Comparison of ENCODE assay signal across 12 cellular contexts in the genomic region with DNA sequence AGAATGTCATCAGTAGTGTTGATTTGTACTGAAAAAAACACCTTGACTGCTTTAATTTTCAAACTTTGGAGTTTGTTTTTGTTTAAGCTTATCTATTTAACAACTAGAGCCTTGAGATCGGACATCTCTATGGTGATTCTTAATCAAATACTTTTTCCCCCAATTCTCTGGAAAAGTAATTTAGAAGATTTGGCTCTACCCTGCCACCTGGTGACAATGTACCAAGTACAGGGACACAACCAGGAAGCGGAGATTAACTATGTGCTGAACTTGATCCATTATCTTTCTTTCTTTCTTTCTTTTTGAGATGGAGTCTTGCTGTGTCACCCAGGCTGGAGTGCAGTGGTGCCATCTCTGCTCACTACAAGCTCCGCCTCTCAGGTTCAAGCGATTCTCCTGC. TPM values are rescaled to one million over a fixed set of nuclear protein-coding genes. Genes with fewer than 3 reads are reported as not detected.
DNase-seq lines count a peak whose midpoint lies in the region; ATAC-seq, FAIRE-seq and TF ChIP-seq lines count a peak whose summit lies in the region.
"Had no signal": no experiment of that assay in that cellular context is flagged by ENCODE, and none has a peak within 500 bp of the region (broad histone marks: within the 10 kb centered on the region; RNA-seq: fewer than 3 reads in every experiment).

No MANE protein-coding gene starts in this region.

- peak; percentile 8 for DNase-seq in ELR (ENCODE audit: low read depth)
- no peak for DNase-seq in PC-9
- no peak for DNase-seq in epithelial cell of proximal tubule (ENCODE audit: low read depth)
- no peak for DNase-seq in pancreas
- DNase-seq in stimulated activated effector memory CD8-positive, alpha-beta T cell treated with anti-CD3 and anti-CD28 coated beads, Interleukin-12 subunit alpha, Interleukin-12 subunit beta, amount 100 ng/mL, for 72 hours (ENCODE audit: low spot score in 2 of 2): no peak
- DNase-seq in dedifferentiated amniotic fluid mesenchymal stem cell (ENCODE audit: extremely low spot score): no peak
- DNase-seq in activated CD4-positive, alpha-beta T cell treated with anti-CD3 and anti-CD28 coated beads for 48 hours: no peak
- no peak for DNase-seq in KG1 (lab: John Stamatoyannopoulos, UW)
- DNase-seq: natural killer cell, NCI-H1048, SJCRH30 had no signal

- no peaks in the 10 kb centered on the region for H3K36me3 Mint-ChIP-seq in stimulated activated effector memory CD8-positive, alpha-beta T cell treated with anti-CD3 and anti-CD28 coated beads, Interleukin-12 subunit alpha, Interleukin-12 subunit beta, amount 100 ng/mL, for 72 hours

- H3F3A ChIP-seq in PC-9 (ENCODE audit: insufficient read depth, low read depth): peaks cover 21% of the 10 kb centered on the region

- peak in 3 of 4 donors; percentile 53 to 62 (median 58) for ATAC-seq in pancreas
- ATAC-seq in stimulated activated effector memory CD8-positive, alpha-beta T cell treated with anti-CD3 and anti-CD28 coated beads, Interleukin-12 subunit alpha, Interleukin-12 subunit beta, amount 100 ng/mL, for 72 hours: no peak
- ATAC-seq: natural killer cell had no signal

- peaks cover 12% of the 10 kb centered on the region for H3K4me1 Mint-ChIP-seq in stimulated activated effector memory CD8-positive, alpha-beta T cell treated with anti-CD3 and anti-CD28 coated beads, Interleukin-12 subunit alpha, Interleukin-12 subunit beta, amount 100 ng/mL, for 72 hours
- H3K4me1 Mint-ChIP-seq: natural killer cell had no signal

- H3K27me3 ChIP-seq in PC-9 (ENCODE audit: insufficient read depth, low read depth) (no peaks in the 10 kb centered on the region), pancreas (no peaks in the 10 kb centered on the region)
- H3K27me3 ChIP-seq: SJCRH30 had no signal

- H4K20me1 ChIP-seq in PC-9 (ENCODE audit: insufficient read depth): no peaks in the 10 kb centered on the region

- H3K4me1 ChIP-seq in PC-9 (replicated peaks; ENCODE audit: insufficient read depth): peaks cover 25% of the 10 kb centered on the region
- no peaks in the 10 kb centered on the region for H3K4me1 ChIP-seq in pancreas
- H3K4me1 ChIP-seq: SJCRH30 had no signal

- intact Hi-C loops in PC-9 (cut with micrococcal nuclease; ENCODE audit: unreplicated experiment) (no loop called here), pancreas (cut with DNase I) (loop anchor here in 1 of 3 donors (10.0 kb wide), 1 partner anchor 91 kb away; no protein-coding TSS in a partner anchor)

- H3K9me3 Mint-ChIP-seq in stimulated activated effector memory CD8-positive, alpha-beta T cell treated with anti-CD3 and anti-CD28 coated beads, Interleukin-12 subunit alpha, Interleukin-12 subunit beta, amount 100 ng/mL, for 72 hours: no peaks in the 10 kb centered on the region
- H3K9me3 Mint-ChIP-seq: natural killer cell had no signal

- TF ChIP-seq CTCF in PC-9 (conservative IDR thresholded peaks at IDR 0.05) (peak; percentile 45; the same call in 1 of the 2 replicates), epithelial cell of proximal tubule (conservative IDR thresholded peaks at IDR 0.05; ENCODE audit: low read depth, low read length) (peak; percentile 43), pancreas (IDR thresholded peaks at IDR 0.05) (peak in 1 of 4 donors; percentile 18)

- H3K36me3 ChIP-seq in PC-9 (ENCODE audit: low read depth): peaks cover 13% of the 10 kb centered on the region; the same call in 1 of the 2 replicates
- no peaks in the 10 kb centered on the region for H3K36me3 ChIP-seq in pancreas
- H3K36me3 ChIP-seq: SJCRH30 had no signal

- H3K27ac ChIP-seq in PC-9 (peak overlapping the region; percentile 83), pancreas (no peak overlapping the region)
- H3K27ac ChIP-seq: SJCRH30 had no signal

- no peak overlapping the region for H3K27ac Mint-ChIP-seq in stimulated activated effector memory CD8-positive, alpha-beta T cell treated with anti-CD3 and anti-CD28 coated beads, Interleukin-12 subunit alpha, Interleukin-12 subunit beta, amount 100 ng/mL, for 72 hours
- H3K27ac Mint-ChIP-seq: activated T-helper 1 cell treated with anti-CD3 and anti-CD28 coated beads, Interleukin-12 subunit alpha, Interleukin-12 subunit beta, Interleukin-2, Interleukin-4 antibody, amounts not matched to agents 30 ng/mL and 10 ng/mL and 1 ng/mL, durations not matched to agents 14 hours and 24 hours and 36 hours; natural killer cell had no signal

- FAIRE-seq in pancreas (lab: Jason Lieb, UNC): no peak

- H3K9me2 ChIP-seq in PC-9 (ENCODE audit: insufficient read depth): no peaks in the 10 kb centered on the region

- BruUV-seq in PC-9 (replicated peaks; lab: Mats Ljungman, UMichigan): TSS peak; percentile 86

- 78% methylated on average over 4 of the region's 4 CpGs for WGBS in pancreas, 2 donors

- H3K9me3 ChIP-seq in PC-9 (ENCODE audit: insufficient read depth, low read depth) (peaks cover 5% of the 10 kb centered on the region; the same call in 1 of the 2 replicates), pancreas (no peaks in the 10 kb centered on the region)
- H3K9me3 ChIP-seq: SJCRH30 had no signal

- CTCF ChIA-PET in PC-9 (lab: Charles Lee): no interaction called here

- H3K4me3 ChIP-seq in PC-9: no peak overlapping the region
- no peak overlapping the region for H3K4me3 ChIP-seq in epithelial cell of proximal tubule (ENCODE audit: low read depth, low read length)
- no peak overlapping the region for H3K4me3 ChIP-seq in pancreas
- H3K4me3 ChIP-seq: SJCRH30 had no signal

- no peaks in the 10 kb centered on the region for H3K79me2 ChIP-seq in PC-9 (ENCODE audit: low read depth)

- H2AFZ ChIP-seq in PC-9: no peak overlapping the region

- H3K4me2 ChIP-seq in PC-9: 0 out of 2 replicates have a peak overlapping the region, but pooled peaks have one; percentile 29

- no peak overlapping the region for H3K4me3 Mint-ChIP-seq in stimulated activated effector memory CD8-positive, alpha-beta T cell treated with anti-CD3 and anti-CD28 coated beads, Interleukin-12 subunit alpha, Interleukin-12 subunit beta, amount 100 ng/mL, for 72 hours
- H3K4me3 Mint-ChIP-seq: activated T-helper 1 cell treated with anti-CD3 and anti-CD28 coated beads, Interleukin-12 subunit alpha, Interleukin-12 subunit beta, Interleukin-2, Interleukin-4 antibody, amounts not matched to agents 30 ng/mL and 10 ng/mL and 1 ng/mL, durations not matched to agents 14 hours and 24 hours and 36 hours; natural killer cell had no signal

- POLR2A ChIA-PET in PC-9 (lab: Charles Lee; ENCODE audit: unreplicated experiment): interaction anchor here (0.6 to 1.2 kb wide), 2 partner anchors 31 to 98 kb away, joined by 4 to 7 read pairs; a partner anchor contains a TSS

RNA-seq across cellular contexts. Expression of a gene that starts 30.8 kb away (rescaled TPM):
- total RNA-seq in PC-9 (2021) (16.0 and 19.2 TPM in 2 replicates), epithelial cell of proximal tubule (7.8 and 10.3 TPM in 2 replicates), pancreas (1 to 10 TPM; 2.6 to 5.7 (median 3.9) TPM)
- polyA plus RNA-seq in pancreas: 1 to 10 TPM; 4.6 to 5.1 TPM
- total RNA-seq: activated T-helper 1 cell treated with anti-CD3 and anti-CD28 coated beads, Interleukin-12 subunit alpha, Interleukin-12 subunit beta, Interleukin-2, Interleukin-4 antibody, amounts not matched to agents 30 ng/mL and 10 ng/mL and 1 ng/mL, durations not matched to agents 14 hours and 24 hours and 36 hours had no signal
